8 cellular contexts compared by ENCODE assay signal in genomic region chr13:19601749-19602725, GRCh38. TPM values are rescaled to one million over a fixed set of nuclear protein-coding genes. Genes with fewer than 3 reads are reported as not detected.
DNase-seq lines count a peak whose midpoint lies in the region; ATAC-seq and TF ChIP-seq lines count a peak whose summit lies in the region.

No MANE protein-coding gene starts in this region.

- peak; percentile 93 for ATAC-seq in HG03175 (IDR thresholded peaks at IDR 0.05; ENCODE audit: unreplicated experiment)
- ATAC-seq in activated naive CD8-positive, alpha-beta T cell treated with anti-CD3 and anti-CD28 coated beads, Interleukin-2, amount 50 U/mL, for 24 hours = peak; percentile 84

- peaks cover 0 to 62% (median 23%) of the 10 kb centered on the region in 7 donors for H3K27me3 ChIP-seq in spleen (replicated peaks in 1 of 7)

- no peaks in the 10 kb centered on the region for H3K36me3 ChIP-seq in spleen

- TF ChIP-seq POLR2A in spleen (IDR thresholded peaks at IDR 0.05) = no peak

- peak overlapping the region; percentile 48 for H3K4me3 ChIP-seq in iPS-11a (ENCODE audit: low read depth, low read length)
- peak overlapping the region; percentile 31 to 77 (median 52) for H3K4me3 ChIP-seq in spleen

- H3K27ac ChIP-seq in spleen = no peak overlapping the region

- DNase-seq in DMS153 treated with DMSO at 0.1 percent for 48 hours (lab: John Stamatoyannopoulos, UW; ENCODE audit: unreplicated experiment) = peak; percentile 57
- peak; percentile 66 for DNase-seq in GM19238 (ENCODE audit: insufficient read length, low spot score)
- peak; percentile 67 for DNase-seq in OCI-M1 (lab: John Stamatoyannopoulos, UW)
- peak; percentile 57 for DNase-seq in activated naive CD8-positive, alpha-beta T cell treated with anti-CD3 and anti-CD28 coated beads, Interleukin-2, amount 50 U/mL, for 24 hours
- DNase-seq in spleen = peak; percentile 82
- DNase-seq in A172 (ENCODE audit: low spot score) = no peak

- H3K9me3 Mint-ChIP-seq in activated naive CD8-positive, alpha-beta T cell treated with anti-CD3 and anti-CD28 coated beads, Interleukin-2, amount 50 U/mL, for 24 hours = peaks cover 20% of the 10 kb centered on the region

- WGBS in spleen, 5 donors = 2 to 11% (median 2%) methylated on average over 15 to 108 of the region's 108 CpGs

- peaks cover 42% of the 10 kb centered on the region for H3K27me3 Mint-ChIP-seq in activated naive CD8-positive, alpha-beta T cell treated with anti-CD3 and anti-CD28 coated beads, Interleukin-2, amount 50 U/mL, for 24 hours

- H3K27ac Mint-ChIP-seq in activated naive CD8-positive, alpha-beta T cell treated with anti-CD3 and anti-CD28 coated beads, Interleukin-2, amount 50 U/mL, for 24 hours = no peak overlapping the region

- H3K36me3 Mint-ChIP-seq in activated naive CD8-positive, alpha-beta T cell treated with anti-CD3 and anti-CD28 coated beads, Interleukin-2, amount 50 U/mL, for 24 hours (ENCODE audit: low read depth) = peaks cover 24% of the 10 kb centered on the region

- peak in 3 of 11 experiments; percentile 19 to 30 (median 28) for TF ChIP-seq CTCF in spleen (IDR thresholded peaks at IDR 0.05 in 8 of 11, conservative IDR thresholded peaks at IDR 0.05 in 3 of 11)

- peaks cover 0 to 13% (median 8%) of the 10 kb centered on the region in 8 donors for H3K9me3 ChIP-seq in spleen

- peaks cover 0 to 16% (median 13%) of the 10 kb centered on the region in 6 donors for H3K4me1 ChIP-seq in spleen

- intact Hi-C loops in spleen (cut with DNase I; ENCODE audit: low total_unique reads) = no loop called here

- peaks cover 11% of the 10 kb centered on the region for H3K4me1 Mint-ChIP-seq in activated naive CD8-positive, alpha-beta T cell treated with anti-CD3 and anti-CD28 coated beads, Interleukin-2, amount 50 U/mL, for 24 hours

- H3K4me3 Mint-ChIP-seq in activated naive CD8-positive, alpha-beta T cell treated with anti-CD3 and anti-CD28 coated beads, Interleukin-2, amount 50 U/mL, for 24 hours = peak overlapping the region; percentile 70

RNA-seq across cellular contexts. Expression of gene MPHOSPH8, which starts 31.4 kb away (rescaled TPM):
- 10 to 100 TPM; 38.7 to 59.6 (median 47.7) TPM for total RNA-seq in spleen
- 10 to 100 TPM; 16.6 to 32.2 (median 25.5) TPM for polyA plus RNA-seq in spleen
- total RNA-seq in A172 (2014; rRNA removed; shearing (Covaris generic)) = 10.3 and 17.6 TPM in 2 replicates

RNA-seq across cellular contexts. Expression of gene TPTE2, which starts 40.7 kb away (rescaled TPM):
- 1 to 10 TPM in 1 of 7 donors, under 1 TPM in 4, not detected in 2; 0.23 to 1.4 (median 0.30) TPM for total RNA-seq in spleen
- under 1 TPM; 0.17 to 0.26 (median 0.23) TPM for polyA plus RNA-seq in spleen
- not detected in 2 replicates for total RNA-seq in A172 (2014; rRNA removed; shearing (Covaris generic))
